10 cellular contexts compared by ENCODE assay signal in genomic region chr9:18989865-18990264, GRCh38. TPM values are rescaled to one million over a fixed set of nuclear protein-coding genes. Genes with fewer than 3 reads are reported as not detected.
DNase-seq lines count a peak whose midpoint lies in the region; TF ChIP-seq lines count a peak whose summit lies in the region.
"Had no signal": no experiment of that assay in that cellular context is flagged by ENCODE, and none has a peak within 500 bp of the region (broad histone marks: within the 10 kb centered on the region; RNA-seq: fewer than 3 reads in every experiment).

No MANE protein-coding gene starts in this region.

- intact Hi-C loops in prostate gland (cut with DNase I) = no loop called here

- no peaks in the 10 kb centered on the region for H3K27me3 ChIP-seq in prostate gland (replicated peaks; ENCODE audit: insufficient read depth)

- TF ChIP-seq POLR2A in prostate gland (IDR thresholded peaks at IDR 0.05) = no peak

- DNase-seq in DMS79 treated with DMSO at 0.1 percent for 48 hours (lab: John Stamatoyannopoulos, UW) (peak; percentile 36), NCI-H2171 (lab: John Stamatoyannopoulos, UW) (peak; percentile 28), prostate gland (ENCODE audit: low spot score) (peak; percentile 48), globus pallidus (ENCODE audit: low spot score) (no peak), NK-92 (lab: John Stamatoyannopoulos, UW; ENCODE audit: unreplicated experiment) (no peak), SIG-M5 treated with dmso at 0.1 percent for 504 hours (lab: John Stamatoyannopoulos, UW; ENCODE audit: unreplicated experiment) (no peak)
- DNase-seq: CD8-positive, alpha-beta T cell; COR-L47; DMS153 had no signal

- H3K9me3 ChIP-seq in prostate gland = no peaks in the 10 kb centered on the region

- 61% methylated on average over 4 of the region's 4 CpGs for WGBS in prostate gland

- no peaks in the 10 kb centered on the region for H3K4me1 ChIP-seq in prostate gland (replicated peaks)

- H3K36me3 ChIP-seq in prostate gland = no peaks in the 10 kb centered on the region

- H3K4me3 ChIP-seq in prostate gland = no peak overlapping the region

- H3K27ac ChIP-seq in VCaP (peak overlapping the region; percentile 13; the same call in 1 of the 2 replicates), prostate gland (no peak overlapping the region)

- TF ChIP-seq CTCF in VCaP (conservative IDR thresholded peaks at IDR 0.05) = no peak
- no peak for TF ChIP-seq CTCF in prostate gland (IDR thresholded peaks at IDR 0.05)

RNA-seq across cellular contexts. Expression of gene SAXO1, which starts 43.1 kb away (rescaled TPM):
- total RNA-seq in prostate gland = 1 to 10 TPM in 1 of 2 donors, under 1 TPM in 1; 0.36 to 6.1 TPM

RNA-seq across cellular contexts. Expression of gene RRAGA, which starts 59.4 kb away (rescaled TPM):
- 10 to 100 TPM; 49.9 to 63.4 TPM for total RNA-seq in prostate gland

Comparison
In these comparisons a context has a peak if more than half of its experiments do, and no peak if none do; other contexts are left out.
1. DNase-seq: peak in DMS79 treated with DMSO at 0.1 percent for 48 hours (single experiment), NCI-H2171 (single experiment) and prostate gland (single experiment); none in globus pallidus (single experiment), NK-92 (single experiment) and SIG-M5 treated with dmso at 0.1 percent for 504 hours (single experiment).